In genomic region chr10:43752682-43753081, GRCh38 we compare ENCODE assay signal across 28 cellular contexts.
"Had no signal": no experiment of that assay in that cellular context is flagged by ENCODE, and none has a peak within 500 bp of the region (broad histone marks: within the 10 kb centered on the region; RNA-seq: fewer than 3 reads in every experiment).

No MANE protein-coding gene starts in this region.

- H3K9me3 ChIP-seq: neutrophil, pancreas, prostate gland, right atrium auricular region, right lobe of liver, sigmoid colon, suprapubic skin, testis, tibial artery, transverse colon, upper lobe of right lung, uterus had no signal

- H3K4me2 ChIP-seq: neural progenitor cell had no signal

- H3K4me1 ChIP-seq: neural progenitor cell, prostate gland, right atrium auricular region, right lobe of liver, sigmoid colon, suprapubic skin, testis, tibial artery, transverse colon, upper lobe of right lung, uterus had no signal

- DNase-seq: naive thymus-derived CD4-positive, alpha-beta T cell; natural killer cell; nucleus accumbens; retina; sigmoid colon; small intestine; stimulated activated CD4-positive, alpha-beta T cell treated with anti-CD3 and anti-CD28 coated beads, Interleukin-15, amount 100 ng/mL, for 24 hours; stimulated activated CD4-positive, alpha-beta T cell treated with anti-CD3 and anti-CD28 coated beads, Interleukin-2, amount 100 ng/mL, for 24 hours; stimulated activated CD4-positive, alpha-beta T cell treated with anti-CD3 and anti-CD28 coated beads, Interleukin-2, amount 100 ng/mL, for 48 hours; stimulated activated CD4-positive, alpha-beta T cell treated with anti-CD3 and anti-CD28 coated beads, Interleukin-4, amount 100 ng/mL, for 4 hours; stimulated activated CD8-positive, alpha-beta memory T cell treated with anti-CD3 and anti-CD28 coated beads, Interleukin-4, amount 100 ng/mL, for 48 hours; stimulated activated naive CD4-positive, alpha-beta T cell; stimulated activated naive CD8-positive, alpha-beta T cell treated with anti-CD3 and anti-CD28 coated beads, Interleukin-15, amount 100 ng/mL, for 72 hours; stimulated activated naive CD8-positive, alpha-beta T cell treated with anti-CD3 and anti-CD28 coated beads, Interleukin-15, Interleukin-2, amounts not matched to agents 100 U/mL and 50 U/mL, for 24 hours; substantia nigra; testis; tibial artery; transverse colon; upper lobe of right lung; uterus had no signal

- H3K27me3 ChIP-seq: neural progenitor cell, neutrophil, pancreas, right atrium auricular region, right lobe of liver, sigmoid colon, suprapubic skin, testis, tibial artery, transverse colon, upper lobe of right lung, uterus had no signal

- H3K4me3 ChIP-seq: neural progenitor cell, pancreas, prostate gland, right atrium auricular region, right lobe of liver, sigmoid colon, suprapubic skin, testis, tibial artery, transverse colon, upper lobe of right lung, uterus had no signal

- H3K27ac ChIP-seq: neural progenitor cell, neutrophil, prostate gland, right atrium auricular region, right lobe of liver, sigmoid colon, suprapubic skin, testis, tibial artery, transverse colon, upper lobe of right lung, uterus had no signal

- H3K36me3 ChIP-seq: neural progenitor cell, neutrophil, pancreas, prostate gland, right atrium auricular region, right lobe of liver, sigmoid colon, suprapubic skin, tibial artery, transverse colon, upper lobe of right lung, uterus had no signal

- FAIRE-seq: pancreas, small intestine had no signal

- ATAC-seq: naive thymus-derived CD4-positive, alpha-beta T cell; stimulated activated memory B cell treated with anti-CD40 and anti-IgM and Interleukin-4, amounts not matched to agents 10 μg/mL and 1 μg/mL and 100 μg/mL, for 72 hours; stimulated activated naive CD8-positive, alpha-beta T cell treated with anti-CD3 and anti-CD28 coated beads, Interleukin-15, amount 100 ng/mL, for 72 hours; stimulated activated naive CD8-positive, alpha-beta T cell treated with anti-CD3 and anti-CD28 coated beads, Interleukin-15, Interleukin-2, amounts not matched to agents 100 U/mL and 50 U/mL, for 24 hours had no signal

- H3K9ac ChIP-seq: neural progenitor cell had no signal
